In the genomic region with DNA sequence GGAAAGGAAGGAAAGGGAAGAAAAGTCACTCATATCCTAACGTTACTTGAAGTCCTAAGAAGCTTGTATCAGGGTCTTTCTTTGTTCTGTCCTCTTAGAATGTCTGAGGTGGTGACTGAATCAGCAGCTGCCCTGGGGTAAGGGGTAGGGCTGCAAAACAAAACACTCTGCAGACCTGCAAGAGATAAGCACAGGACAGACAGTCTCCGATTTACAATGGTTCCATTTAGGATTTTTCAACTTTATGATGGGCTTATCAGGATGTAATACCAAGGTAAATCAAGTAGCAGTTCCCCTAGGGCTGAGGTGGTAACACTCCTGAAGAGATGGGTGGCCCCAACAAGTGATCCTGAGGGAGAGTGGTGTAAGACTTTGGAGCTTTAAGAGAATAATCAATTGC, we compare ENCODE assay signal across 2 cellular contexts.
TF ChIP-seq lines count a peak whose summit lies in the region.

No MANE protein-coding gene starts in this region.

TF ChIP-seq in HEK293, 187 proteins besides CTCF, POLR2A, EP300 and RAD21:
- 0 out of 2 replicates have a peak, but pooled peaks have one; percentile 15 for TF ChIP-seq IKZF3 (tag by site-specific recombination; IDR thresholded peaks at IDR 0.05)
- no peak for TF ChIP-seq KLF9 (tag by site-specific recombination; IDR thresholded peaks at IDR 0.05; ENCODE audit: low read depth)
- 0 out of 2 replicates have a peak, but pooled peaks have one; percentile 0 for TF ChIP-seq PRDM1 (tag by site-specific recombination; IDR thresholded peaks at IDR 0.05)
- TF ChIP-seq, protein P1, sequence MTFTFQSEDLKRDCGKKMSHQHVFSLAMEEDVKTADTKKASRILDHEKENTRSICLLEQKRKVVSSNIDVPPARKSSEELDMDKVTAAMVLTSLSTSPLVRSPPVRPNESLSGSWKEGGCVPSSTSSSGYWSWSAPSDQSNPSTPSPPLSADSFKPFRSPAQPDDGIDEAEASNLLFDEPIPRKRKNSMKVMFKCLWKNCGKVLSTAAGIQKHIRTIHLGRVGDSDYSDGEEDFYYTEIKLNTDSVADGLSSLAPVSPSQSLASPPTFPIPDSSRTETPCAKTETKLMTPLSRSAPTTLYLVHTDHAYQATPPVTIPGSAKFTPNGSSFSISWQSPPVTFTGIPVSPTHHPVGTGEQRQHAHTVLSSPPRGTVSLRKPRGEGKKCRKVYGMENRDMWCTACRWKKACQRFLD (tag by site-specific recombination; IDR thresholded peaks at IDR 0.05) = no peak
- TF ChIP-seq SP3 (tag by site-specific recombination; IDR thresholded peaks at IDR 0.05) = no peak
- TF ChIP-seq ZNF600 (tag by site-specific recombination; IDR thresholded peaks at IDR 0.05) = 0 out of 2 replicates have a peak, but pooled peaks have one; percentile 14
- peak; percentile 39; the same call in 1 of the 2 replicates for TF ChIP-seq SCRT2 (tag by site-specific recombination; IDR thresholded peaks at IDR 0.05)
- TF ChIP-seq, protein P2, sequence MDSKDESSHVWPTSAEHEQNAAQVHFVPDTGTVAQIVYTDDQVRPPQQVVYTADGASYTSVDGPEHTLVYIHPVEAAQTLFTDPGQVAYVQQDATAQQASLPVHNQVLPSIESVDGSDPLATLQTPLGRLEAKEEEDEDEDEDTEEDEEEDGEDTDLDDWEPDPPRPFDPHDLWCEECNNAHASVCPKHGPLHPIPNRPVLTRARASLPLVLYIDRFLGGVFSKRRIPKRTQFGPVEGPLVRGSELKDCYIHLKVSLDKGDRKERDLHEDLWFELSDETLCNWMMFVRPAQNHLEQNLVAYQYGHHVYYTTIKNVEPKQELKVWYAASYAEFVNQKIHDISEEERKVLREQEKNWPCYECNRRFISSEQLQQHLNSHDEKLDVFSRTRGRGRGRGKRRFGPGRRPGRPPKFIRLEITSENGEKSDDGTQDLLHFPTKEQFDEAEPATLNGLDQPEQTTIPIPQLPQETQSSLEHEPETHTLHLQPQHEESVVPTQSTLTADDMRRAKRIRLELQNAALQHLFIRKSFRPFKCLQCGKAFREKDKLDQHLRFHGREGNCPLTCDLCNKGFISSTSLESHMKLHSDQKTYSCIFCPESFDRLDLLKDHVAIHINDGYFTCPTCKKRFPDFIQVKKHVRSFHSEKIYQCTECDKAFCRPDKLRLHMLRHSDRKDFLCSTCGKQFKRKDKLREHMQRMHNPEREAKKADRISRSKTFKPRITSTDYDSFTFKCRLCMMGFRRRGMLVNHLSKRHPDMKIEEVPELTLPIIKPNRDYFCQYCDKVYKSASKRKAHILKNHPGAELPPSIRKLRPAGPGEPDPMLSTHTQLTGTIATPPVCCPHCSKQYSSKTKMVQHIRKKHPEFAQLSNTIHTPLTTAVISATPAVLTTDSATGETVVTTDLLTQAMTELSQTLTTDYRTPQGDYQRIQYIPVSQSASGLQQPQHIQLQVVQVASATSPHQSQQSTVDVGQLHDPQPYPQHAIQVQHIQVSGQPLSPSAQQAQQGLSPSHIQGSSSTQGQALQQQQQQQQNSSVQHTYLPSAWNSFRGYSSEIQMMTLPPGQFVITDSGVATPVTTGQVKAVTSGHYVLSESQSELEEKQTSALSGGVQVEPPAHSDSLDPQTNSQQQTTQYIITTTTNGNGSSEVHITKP (tag by site-specific recombination; IDR thresholded peaks at IDR 0.05) = peak; percentile 52; the same call in 1 of the 2 replicates
- 0 out of 2 replicates have a peak, but pooled peaks have one; percentile 9 for TF ChIP-seq ZNF660 (tag by site-specific recombination; IDR thresholded peaks at IDR 0.05)
- no peak for TF ChIP-seq ZNF248 (tag by site-specific recombination; IDR thresholded peaks at IDR 0.05)
- TF ChIP-seq TRIM28 (IDR thresholded peaks at IDR 0.05; ENCODE audit: borderline replicate concordance, low read length) = 0 out of 2 replicates have a peak, but pooled peaks have one; percentile 47
- TF ChIP-seq, protein P3, sequence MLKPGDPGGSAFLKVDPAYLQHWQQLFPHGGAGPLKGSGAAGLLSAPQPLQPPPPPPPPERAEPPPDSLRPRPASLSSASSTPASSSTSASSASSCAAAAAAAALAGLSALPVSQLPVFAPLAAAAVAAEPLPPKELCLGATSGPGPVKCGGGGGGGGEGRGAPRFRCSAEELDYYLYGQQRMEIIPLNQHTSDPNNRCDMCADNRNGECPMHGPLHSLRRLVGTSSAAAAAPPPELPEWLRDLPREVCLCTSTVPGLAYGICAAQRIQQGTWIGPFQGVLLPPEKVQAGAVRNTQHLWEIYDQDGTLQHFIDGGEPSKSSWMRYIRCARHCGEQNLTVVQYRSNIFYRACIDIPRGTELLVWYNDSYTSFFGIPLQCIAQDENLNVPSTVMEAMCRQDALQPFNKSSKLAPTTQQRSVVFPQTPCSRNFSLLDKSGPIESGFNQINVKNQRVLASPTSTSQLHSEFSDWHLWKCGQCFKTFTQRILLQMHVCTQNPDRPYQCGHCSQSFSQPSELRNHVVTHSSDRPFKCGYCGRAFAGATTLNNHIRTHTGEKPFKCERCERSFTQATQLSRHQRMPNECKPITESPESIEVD (tag by site-specific recombination; IDR thresholded peaks at IDR 0.05) = peak; percentile 39; the same call in 1 of the 2 replicates
- TF ChIP-seq OSR2 (tag by site-specific recombination; IDR thresholded peaks at IDR 0.05) = 0 out of 2 replicates have a peak, but pooled peaks have one; percentile 7
- peak; percentile 72 for TF ChIP-seq ZBTB17 (tag by site-specific recombination; IDR thresholded peaks at IDR 0.05)
- TF ChIP-seq GFI1B (tag by site-specific recombination; IDR thresholded peaks at IDR 0.05) = no peak

TF ChIP-seq in K562, 482 proteins besides CTCF, POLR2A, EP300 and RAD21:
- 0 out of 2 replicates have a peak, but pooled peaks have one; percentile 10 for TF ChIP-seq ELF2 (CRISPR knock-in tag; IDR thresholded peaks at IDR 0.05)
- TF ChIP-seq MYC (IDR thresholded peaks at IDR 0.05; ENCODE audit: low read depth, low read length) = no peak
- no peak for TF ChIP-seq MYC (CRISPR knock-in tag; IDR thresholded peaks at IDR 0.05; ENCODE audit: borderline replicate concordance, low read depth)
- TF ChIP-seq ZNF354B (CRISPR knock-in tag; IDR thresholded peaks at IDR 0.05) = no peak
- TF ChIP-seq, protein P4, sequence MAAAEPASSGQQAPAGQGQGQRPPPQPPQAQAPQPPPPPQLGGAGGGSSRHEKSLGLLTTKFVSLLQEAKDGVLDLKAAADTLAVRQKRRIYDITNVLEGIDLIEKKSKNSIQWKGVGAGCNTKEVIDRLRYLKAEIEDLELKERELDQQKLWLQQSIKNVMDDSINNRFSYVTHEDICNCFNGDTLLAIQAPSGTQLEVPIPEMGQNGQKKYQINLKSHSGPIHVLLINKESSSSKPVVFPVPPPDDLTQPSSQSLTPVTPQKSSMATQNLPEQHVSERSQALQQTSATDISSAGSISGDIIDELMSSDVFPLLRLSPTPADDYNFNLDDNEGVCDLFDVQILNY (CRISPR knock-in tag; IDR thresholded peaks at IDR 0.05) = 0 out of 2 replicates have a peak, but pooled peaks have one; percentile 34
- peak; percentile 21; the same call in 1 of the 2 replicates for TF ChIP-seq SOX6 (IDR thresholded peaks at IDR 0.05)
